ENCODE assay signal across 24 cellular contexts in the genomic region with DNA sequence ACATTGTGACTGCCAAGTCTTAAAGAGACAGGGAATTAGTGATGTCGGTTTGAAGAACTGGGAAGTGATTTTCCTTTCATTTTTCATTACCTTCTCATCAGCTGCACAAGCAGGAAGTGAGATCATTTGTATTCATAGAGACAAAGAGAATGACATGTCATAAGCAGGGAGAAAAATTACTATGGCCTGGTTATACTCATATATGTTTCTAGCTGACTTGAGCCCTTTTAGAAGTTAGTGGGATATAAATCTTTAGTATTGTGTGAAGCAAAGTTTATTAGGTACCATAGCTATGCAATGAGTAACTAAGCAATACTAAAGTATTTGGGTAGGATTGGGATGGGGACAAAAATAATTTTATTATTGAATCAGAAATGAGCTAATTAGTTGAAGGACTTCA.
"Had no signal": no experiment of that assay in that cellular context is flagged by ENCODE, and none has a peak within 500 bp of the region (broad histone marks: within the 10 kb centered on the region; RNA-seq: fewer than 3 reads in every experiment).

No MANE protein-coding gene starts in this region.

- H3K9me3 Mint-ChIP-seq: activated CD4-positive, alpha-beta T cell treated with anti-CD3 and anti-CD28 coated beads, Interleukin-2, amount 10 ng/mL, durations not matched to agents 24 days and 14 days had no signal

- H3K27me3 Mint-ChIP-seq: activated CD4-positive, alpha-beta memory T cell treated with anti-CD3 and anti-CD28 coated beads, Interleukin-2, amount 10 ng/mL, durations not matched to agents 7 days and 5 days; activated CD4-positive, alpha-beta T cell treated with anti-CD3 and anti-CD28 coated beads, Interleukin-2, amount 10 ng/mL, durations not matched to agents 24 days and 14 days; activated CD8-positive, alpha-beta memory T cell treated with anti-CD3 and anti-CD28 coated beads, Interleukin-2, amount 10 ng/mL, durations not matched to agents 7 days and 5 days; activated naive CD4-positive, alpha-beta T cell treated with anti-CD3 and anti-CD28 coated beads, Interleukin-2, amount 10 ng/mL, durations not matched to agents 7 days and 5 days; dendritic cell treated with granulocyte-macrophage colony-stimulating factor and Interleukin-4, amounts not matched to agents 40 ng/mL and 50 ng/mL, for 4 days; progenitor cell of endocrine pancreas had no signal

- ATAC-seq: activated CD4-positive, CD25-positive, alpha-beta regulatory T cell treated with anti-CD3 and anti-CD28 coated beads, Interleukin-2, amount 50 U/mL, for 24 hours; activated CD8-positive, alpha-beta memory T cell treated with anti-CD3 and anti-CD28 coated beads, Interleukin-2, amount 10 ng/mL, durations not matched to agents 7 days and 5 days; body of pancreas; gastrocnemius medialis; natural killer cell; stimulated activated naive CD8-positive, alpha-beta T cell treated with anti-CD3 and anti-CD28 coated beads, Interleukin-15, Interleukin-2, amounts not matched to agents 100 U/mL and 50 U/mL, for 24 hours had no signal

- H3K9me3 ChIP-seq: body of pancreas, gastrocnemius medialis, left ventricle myocardium inferior had no signal

- H3K27ac Mint-ChIP-seq: activated CD4-positive, alpha-beta memory T cell treated with anti-CD3 and anti-CD28 coated beads, Interleukin-2, amount 10 ng/mL, durations not matched to agents 7 days and 5 days; activated CD4-positive, alpha-beta T cell treated with anti-CD3 and anti-CD28 coated beads, Interleukin-2, amount 10 ng/mL, durations not matched to agents 24 days and 14 days; activated CD8-positive, alpha-beta memory T cell treated with anti-CD3 and anti-CD28 coated beads, Interleukin-2, amount 10 ng/mL, durations not matched to agents 7 days and 5 days; activated naive CD4-positive, alpha-beta T cell treated with anti-CD3 and anti-CD28 coated beads, Interleukin-2, amount 10 ng/mL, durations not matched to agents 7 days and 5 days; dendritic cell treated with granulocyte-macrophage colony-stimulating factor and Interleukin-4, amounts not matched to agents 40 ng/mL and 50 ng/mL, for 4 days; mesothelial cell of epicardium; natural killer cell; progenitor cell of endocrine pancreas; T-helper 2 cell treated with Interferon-gamma antibody and Interleukin-4, amounts not matched to agents 5 μg/mL and 100 μg/mL, for 36 hours had no signal

- H3K4me1 ChIP-seq: body of pancreas, gastrocnemius medialis, left ventricle myocardium inferior, upper lobe of left lung had no signal

- H3K27me3 ChIP-seq: body of pancreas, gastrocnemius medialis, upper lobe of left lung had no signal

- H3K4me1 Mint-ChIP-seq: activated CD4-positive, alpha-beta memory T cell treated with anti-CD3 and anti-CD28 coated beads, Interleukin-2, amount 10 ng/mL, durations not matched to agents 7 days and 5 days; activated CD4-positive, alpha-beta T cell treated with anti-CD3 and anti-CD28 coated beads, Interleukin-2, amount 10 ng/mL, durations not matched to agents 24 days and 14 days; activated CD8-positive, alpha-beta memory T cell treated with anti-CD3 and anti-CD28 coated beads, Interleukin-2, amount 10 ng/mL, durations not matched to agents 7 days and 5 days; activated naive CD4-positive, alpha-beta T cell treated with anti-CD3 and anti-CD28 coated beads, Interleukin-2, amount 10 ng/mL, durations not matched to agents 7 days and 5 days; mesothelial cell of epicardium; natural killer cell had no signal

- H3K4me3 ChIP-seq: body of pancreas, gastrocnemius medialis, left ventricle myocardium inferior, upper lobe of left lung had no signal

- H3K36me3 ChIP-seq: gastrocnemius medialis, left ventricle myocardium inferior, upper lobe of left lung had no signal

- H3K27ac ChIP-seq: body of pancreas, gastrocnemius medialis, left ventricle myocardium inferior, upper lobe of left lung, VCaP had no signal

- DNase-seq: activated CD4-positive, alpha-beta memory T cell treated with anti-CD3 and anti-CD28 coated beads, Interleukin-2, amount 10 ng/mL, durations not matched to agents 7 days and 5 days; activated CD4-positive, alpha-beta T cell treated with anti-CD3 and anti-CD28 coated beads, Interleukin-2, amount 10 ng/mL, durations not matched to agents 24 days and 14 days; activated CD8-positive, alpha-beta memory T cell treated with anti-CD3 and anti-CD28 coated beads, Interleukin-2, amount 10 ng/mL, durations not matched to agents 7 days and 5 days; activated effector memory CD4-positive, alpha-beta T cell treated with anti-CD3 and anti-CD28 coated beads, Interleukin-2, amount 50 U/mL, for 16 hours; activated naive CD4-positive, alpha-beta T cell treated with anti-CD3 and anti-CD28 coated beads, Interleukin-2, amount 10 ng/mL, durations not matched to agents 7 days and 5 days; activated T-cell treated with anti-CD3 and anti-CD28 coated beads for 4 hours; anterior cingulate cortex; body of pancreas; effector CD4-positive, alpha-beta T cell; erythroblast; gastrocnemius medialis; hippocampal formation; kidney glomerular epithelial cell; left ventricle myocardium inferior; natural killer cell; stimulated activated CD4-positive, alpha-beta T cell treated with anti-CD3 and anti-CD28 coated beads, Interleukin-4, amount 100 ng/mL, for 4 hours; stimulated activated naive CD8-positive, alpha-beta T cell treated with anti-CD3 and anti-CD28 coated beads, Interleukin-15, Interleukin-2, amounts not matched to agents 100 U/mL and 50 U/mL, for 24 hours; upper lobe of left lung had no signal

- H3K36me3 Mint-ChIP-seq: activated CD8-positive, alpha-beta memory T cell treated with anti-CD3 and anti-CD28 coated beads, Interleukin-2, amount 10 ng/mL, durations not matched to agents 7 days and 5 days; activated naive CD4-positive, alpha-beta T cell treated with anti-CD3 and anti-CD28 coated beads, Interleukin-2, amount 10 ng/mL, durations not matched to agents 7 days and 5 days; mesothelial cell of epicardium had no signal

- H3K4me3 Mint-ChIP-seq: activated CD4-positive, alpha-beta memory T cell treated with anti-CD3 and anti-CD28 coated beads, Interleukin-2, amount 10 ng/mL, durations not matched to agents 7 days and 5 days; activated CD4-positive, alpha-beta T cell treated with anti-CD3 and anti-CD28 coated beads, Interleukin-2, amount 10 ng/mL, durations not matched to agents 24 days and 14 days; activated CD8-positive, alpha-beta memory T cell treated with anti-CD3 and anti-CD28 coated beads, Interleukin-2, amount 10 ng/mL, durations not matched to agents 7 days and 5 days; activated naive CD4-positive, alpha-beta T cell treated with anti-CD3 and anti-CD28 coated beads, Interleukin-2, amount 10 ng/mL, durations not matched to agents 7 days and 5 days; dendritic cell treated with granulocyte-macrophage colony-stimulating factor and Interleukin-4, amounts not matched to agents 40 ng/mL and 50 ng/mL, for 4 days; mesothelial cell of epicardium; natural killer cell; T-helper 2 cell treated with Interferon-gamma antibody and Interleukin-4, amounts not matched to agents 5 μg/mL and 100 μg/mL, for 36 hours had no signal
